13 cellular contexts compared by ENCODE assay signal in the genomic region with DNA sequence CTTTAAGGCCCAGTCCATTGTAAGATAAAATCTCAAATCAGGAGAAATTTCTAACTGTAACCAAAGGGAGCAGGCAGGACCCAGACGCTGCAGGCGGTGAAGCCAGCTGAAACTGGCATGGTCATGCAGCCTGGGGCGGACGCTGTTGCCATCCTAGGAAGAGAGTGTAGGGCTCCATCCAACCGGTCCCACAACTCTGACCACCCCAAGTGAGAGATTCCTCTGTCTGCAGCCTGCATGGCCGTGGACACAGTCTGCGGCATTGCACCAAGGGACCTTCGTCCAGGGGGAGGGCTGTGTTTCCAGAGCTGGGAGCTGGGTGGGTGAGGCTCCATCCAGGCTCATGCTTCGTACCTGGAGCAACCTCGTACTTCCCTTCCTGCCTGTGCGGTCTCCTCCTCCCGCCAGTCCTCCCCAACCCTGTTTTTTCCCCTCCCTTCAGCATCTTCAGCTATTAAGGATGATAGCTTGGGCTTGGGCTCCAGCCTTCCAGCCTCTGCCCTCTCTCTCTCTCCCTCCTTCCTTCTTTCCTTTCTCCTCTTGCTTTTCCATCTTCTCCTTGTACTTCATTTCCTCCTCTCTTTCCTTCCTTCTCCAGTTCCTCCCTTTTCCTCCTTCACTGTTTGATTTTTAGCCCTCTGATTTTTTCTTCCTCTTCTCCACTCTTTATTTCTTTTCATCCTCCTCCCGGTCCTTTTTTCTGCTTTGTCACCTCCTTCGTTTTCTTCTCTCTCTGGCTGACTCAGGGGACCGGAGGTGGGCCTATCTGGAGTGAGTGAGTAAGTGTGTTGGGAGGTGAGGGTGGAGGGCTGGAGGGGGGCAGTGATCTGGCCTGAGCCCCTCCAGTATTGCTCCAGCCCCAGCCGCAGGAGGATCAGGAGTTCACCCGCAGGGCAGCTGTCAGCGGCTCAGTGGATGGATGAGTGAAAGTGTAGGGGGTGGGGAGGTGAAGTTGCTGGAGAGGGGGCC. TPM values are rescaled to one million over a fixed set of nuclear protein-coding genes. Genes with fewer than 3 reads are reported as not detected.
DNase-seq lines count a peak whose midpoint lies in the region; ATAC-seq and TF ChIP-seq lines count a peak whose summit lies in the region.
"Had no signal": no experiment of that assay in that cellular context is flagged by ENCODE, and none has a peak within 500 bp of the region (broad histone marks: within the 10 kb centered on the region; RNA-seq: fewer than 3 reads in every experiment).

No MANE protein-coding gene starts in this region.

- no peaks in the 10 kb centered on the region for H3K36me3 Mint-ChIP-seq in activated CD4-positive, alpha-beta memory T cell treated with anti-CD3 and anti-CD28 coated beads for 36 hours
- no peaks in the 10 kb centered on the region for H3K36me3 Mint-ChIP-seq in activated CD4-positive, alpha-beta memory T cell treated with anti-CD3 and anti-CD28 coated beads, Interleukin-2, amount 10 ng/mL, durations not matched to agents 7 days and 5 days (ENCODE audit: low read depth)
- H3K36me3 Mint-ChIP-seq in endodermal cell (ENCODE audit: low read depth): peaks cover 6% of the 10 kb centered on the region
- H3K36me3 Mint-ChIP-seq in progenitor cell of endocrine pancreas (ENCODE audit: insufficient read depth): no peaks in the 10 kb centered on the region

- peaks cover 29% of the 10 kb centered on the region for H3K27me3 Mint-ChIP-seq in activated CD4-positive, alpha-beta memory T cell treated with anti-CD3 and anti-CD28 coated beads for 36 hours
- peaks cover 26% of the 10 kb centered on the region for H3K27me3 Mint-ChIP-seq in activated CD4-positive, alpha-beta memory T cell treated with anti-CD3 and anti-CD28 coated beads, Interleukin-2, amount 10 ng/mL, durations not matched to agents 7 days and 5 days
- H3K27me3 Mint-ChIP-seq in endodermal cell (ENCODE audit: insufficient read depth) (no peaks in the 10 kb centered on the region), progenitor cell of endocrine pancreas (peaks cover 1% of the 10 kb centered on the region)

- BruUV-seq in Panc1 (replicated peaks; lab: Mats Ljungman, UMichigan): no TSS peak

- TF ChIP-seq CTCF in Panc1 (IDR thresholded peaks at IDR 0.05) (no peak), endodermal cell (conservative IDR thresholded peaks at IDR 0.05) (no peak), progenitor cell of endocrine pancreas (IDR thresholded peaks at IDR 0.05; ENCODE audit: unreplicated experiment) (no peak)

- 42 to 56% methylated on average over 9 to 17 of the region's 18 CpGs for WGBS in endodermal cell (ENCODE audit: insufficient coverage in 1 of 2, insufficient read length in 1 of 2), 2 experiments

- intact Hi-C loops in activated CD4-positive, alpha-beta memory T cell treated with anti-CD3 and anti-CD28 coated beads for 36 hours (cut with micrococcal nuclease): loop anchor here (2.0 kb wide), 1 partner anchor 70 kb away; no protein-coding TSS in a partner anchor
- intact Hi-C loops in Panc1 (cut with micrococcal nuclease; ENCODE audit: unreplicated experiment) (no loop called here), sciatic nerve (cut with DNase I) (no loop called here)

- H3K4me1 ChIP-seq in Panc1 (ENCODE audit: control insufficient read depth, insufficient read depth, low read length) (peaks cover 52% of the 10 kb centered on the region), endodermal cell (ENCODE audit: control insufficient read depth, insufficient read depth, low read length) (peaks cover 55% of the 10 kb centered on the region)
- H3K4me1 ChIP-seq: heart right ventricle, vagina had no signal

- peak; percentile 57 for DNase-seq in activated CD4-positive, alpha-beta memory T cell treated with anti-CD3 and anti-CD28 coated beads for 36 hours
- no peak for DNase-seq in activated CD4-positive, alpha-beta memory T cell treated with anti-CD3 and anti-CD28 coated beads, Interleukin-2, amount 10 ng/mL, durations not matched to agents 7 days and 5 days
- no peak for DNase-seq in Panc1 (ENCODE audit: low read depth, low spot score)
- peak; percentile 76 for DNase-seq in endodermal cell
- no peak for DNase-seq in progenitor cell of endocrine pancreas (ENCODE audit: low spot score, unreplicated experiment)
- no peak for DNase-seq in EL
- no peak for DNase-seq in sciatic nerve (ENCODE audit: low spot score)
- DNase-seq in effector CD8-positive, alpha-beta T cell (lab: John Stamatoyannopoulos, UW): no peak
- DNase-seq: heart right ventricle, NCI-H2029 treated with DMSO at 0.1 percent for 48 hours, SHP77 had no signal

- H3K36me3 ChIP-seq in Panc1 (ENCODE audit: control insufficient read depth, insufficient read depth, low read length) (no peaks in the 10 kb centered on the region), endodermal cell (ENCODE audit: control insufficient read depth, insufficient read depth, low read length) (peaks cover 3% of the 10 kb centered on the region)
- H3K36me3 ChIP-seq: heart right ventricle, vagina had no signal

- CTCF ChIA-PET in activated CD4-positive, alpha-beta memory T cell treated with anti-CD3 and anti-CD28 coated beads for 36 hours (lab: Charles Lee): interaction anchor here (1.0 kb wide), 1 partner anchor 127 kb away, joined by 5 read pairs; no protein-coding TSS in a partner anchor
- CTCF ChIA-PET in activated CD4-positive, alpha-beta memory T cell treated with anti-CD3 and anti-CD28 coated beads, Interleukin-2, amount 10 ng/mL, durations not matched to agents 7 days and 5 days (lab: Charles Lee): no interaction called here
- CTCF ChIA-PET in Panc1 (lab: Charles Lee): no interaction called here

- H3K27ac ChIP-seq in Panc1 (ENCODE audit: low read length) (peak overlapping the region; percentile 93), endodermal cell (ENCODE audit: low read depth, low read length) (peak overlapping the region; percentile 49)
- H3K27ac ChIP-seq: heart right ventricle, vagina had no signal

- H3K9ac ChIP-seq in endodermal cell (ENCODE audit: extremely low read depth, low read length, poor library complexity, severe bottlenecking): no peak overlapping the region

- H3K4me1 Mint-ChIP-seq in activated CD4-positive, alpha-beta memory T cell treated with anti-CD3 and anti-CD28 coated beads for 36 hours (ENCODE audit: low read depth): peaks cover 23% of the 10 kb centered on the region
- H3K4me1 Mint-ChIP-seq in activated CD4-positive, alpha-beta memory T cell treated with anti-CD3 and anti-CD28 coated beads, Interleukin-2, amount 10 ng/mL, durations not matched to agents 7 days and 5 days: peaks cover 11% of the 10 kb centered on the region
- H3K4me1 Mint-ChIP-seq in endodermal cell (peaks cover 72% of the 10 kb centered on the region), progenitor cell of endocrine pancreas (ENCODE audit: low read depth) (peaks cover 47% of the 10 kb centered on the region)

- ATAC-seq in Panc1: peak; percentile 64
- no peak for ATAC-seq in sciatic nerve
- ATAC-seq: heart right ventricle had no signal

- peak overlapping the region; percentile 5 to 21; a peak in 2 of 4 replicates for H3K4me3 ChIP-seq in Panc1 (ENCODE audit: low read depth in 2 of 2, low read length in 2 of 2)
- H3K4me3 ChIP-seq in endodermal cell (ENCODE audit: low read length): peak overlapping the region; percentile 32
- H3K4me3 ChIP-seq: heart right ventricle, vagina had no signal

- H3K27me3 ChIP-seq in Panc1 (ENCODE audit: control insufficient read depth, insufficient read depth, low read length) (no peaks in the 10 kb centered on the region), endodermal cell (ENCODE audit: control insufficient read depth, insufficient read depth, low read length, poor library complexity, severe bottlenecking) (no peaks in the 10 kb centered on the region)
- H3K27me3 ChIP-seq: vagina had no signal

- peak overlapping the region; percentile 93 for H3K27ac Mint-ChIP-seq in activated CD4-positive, alpha-beta memory T cell treated with anti-CD3 and anti-CD28 coated beads for 36 hours
- no peak overlapping the region for H3K27ac Mint-ChIP-seq in activated CD4-positive, alpha-beta memory T cell treated with anti-CD3 and anti-CD28 coated beads, Interleukin-2, amount 10 ng/mL, durations not matched to agents 7 days and 5 days
- H3K27ac Mint-ChIP-seq in endodermal cell (peak overlapping the region; percentile 94), progenitor cell of endocrine pancreas (peak overlapping the region; percentile 55)

- in situ Hi-C loops in Panc1 (cut with HindIII; ENCODE audit: low pct_unique_long_range_greater_than_20kb, low sequenced_read_pairs): no loop called here

- POLR2A ChIA-PET in activated CD4-positive, alpha-beta memory T cell treated with anti-CD3 and anti-CD28 coated beads for 36 hours (lab: Charles Lee): interaction anchor here (0.7 to 1.8 kb wide), 4 partner anchors 13 to 29 kb away, joined by 3 to 9 read pairs (median 4); a partner anchor contains a TSS
- POLR2A ChIA-PET in activated CD4-positive, alpha-beta memory T cell treated with anti-CD3 and anti-CD28 coated beads, Interleukin-2, amount 10 ng/mL, durations not matched to agents 7 days and 5 days (lab: Charles Lee): no interaction called here
- POLR2A ChIA-PET in Panc1 (lab: Charles Lee): no interaction called here

- no peaks in the 10 kb centered on the region for H3K9me3 Mint-ChIP-seq in activated CD4-positive, alpha-beta memory T cell treated with anti-CD3 and anti-CD28 coated beads for 36 hours
- no peaks in the 10 kb centered on the region for H3K9me3 Mint-ChIP-seq in activated CD4-positive, alpha-beta memory T cell treated with anti-CD3 and anti-CD28 coated beads, Interleukin-2, amount 10 ng/mL, durations not matched to agents 7 days and 5 days
- no peaks in the 10 kb centered on the region for H3K9me3 Mint-ChIP-seq in endodermal cell
- H3K9me3 Mint-ChIP-seq in progenitor cell of endocrine pancreas (ENCODE audit: low read depth): no peaks in the 10 kb centered on the region

- H3K4me3 Mint-ChIP-seq in activated CD4-positive, alpha-beta memory T cell treated with anti-CD3 and anti-CD28 coated beads for 36 hours: peak overlapping the region; percentile 2
- H3K4me3 Mint-ChIP-seq in activated CD4-positive, alpha-beta memory T cell treated with anti-CD3 and anti-CD28 coated beads, Interleukin-2, amount 10 ng/mL, durations not matched to agents 7 days and 5 days: no peak overlapping the region
- H3K4me3 Mint-ChIP-seq in endodermal cell: peak overlapping the region; percentile 34
- peak overlapping the region; percentile 38 for H3K4me3 Mint-ChIP-seq in progenitor cell of endocrine pancreas (ENCODE audit: low read depth)

- no peaks in the 10 kb centered on the region for H3K9me3 ChIP-seq in Panc1 (ENCODE audit: control insufficient read depth, insufficient read depth, low read depth, low read length)
- H3K9me3 ChIP-seq in endodermal cell (ENCODE audit: control insufficient read depth, low read length): no peaks in the 10 kb centered on the region
- H3K9me3 ChIP-seq: heart right ventricle, vagina had no signal

RNA-seq across cellular contexts. Expression of a gene that starts 17.0 kb away (rescaled TPM):
- total RNA-seq in activated CD4-positive, alpha-beta memory T cell treated with anti-CD3 and anti-CD28 coated beads for 36 hours: under 1 TPM in 1 of 2 experiments, not detected in 1; 0.17 TPM
- under 1 TPM; 0.18 TPM for total RNA-seq in activated CD4-positive, alpha-beta memory T cell treated with anti-CD3 and anti-CD28 coated beads, Interleukin-2, amount 10 ng/mL, durations not matched to agents 7 days and 5 days
- total RNA-seq in Panc1 (2021; ENCODE audit: unreplicated experiment) (8.6 TPM), endodermal cell (100 to 1,000 TPM in 1 of 2 donors, 10 to 100 TPM in 1; 85.9 to 259 TPM), progenitor cell of endocrine pancreas (1.8 and 2.0 TPM in 2 replicates), sciatic nerve (not detected)
- polyA plus RNA-seq in Panc1 (2012; ENCODE audit: insufficient read length): 4.4 TPM
- 9.7 TPM for polyA plus RNA-seq in endodermal cell (2013, experiment 1 of 2)
- 17.6 TPM for polyA plus RNA-seq in endodermal cell (2013, experiment 2 of 2)
- total RNA-seq: vagina had no signal
- polyA plus RNA-seq: AG04450, heart right ventricle had no signal

RNA-seq across cellular contexts. Expression of a gene that starts 28.4 kb away (rescaled TPM):
- 10 to 100 TPM; 85.6 to 89.1 TPM for total RNA-seq in activated CD4-positive, alpha-beta memory T cell treated with anti-CD3 and anti-CD28 coated beads for 36 hours
- total RNA-seq in activated CD4-positive, alpha-beta memory T cell treated with anti-CD3 and anti-CD28 coated beads, Interleukin-2, amount 10 ng/mL, durations not matched to agents 7 days and 5 days: 10 to 100 TPM; 76.7 to 78.8 TPM
- total RNA-seq in Panc1 (2021; ENCODE audit: unreplicated experiment): 58.1 TPM
- 63.6 TPM for polyA plus RNA-seq in Panc1 (2012; ENCODE audit: insufficient read length)
- total RNA-seq in endodermal cell: 10 to 100 TPM; 90.7 TPM
- 37.6 TPM for polyA plus RNA-seq in endodermal cell (2013, experiment 1 of 2)
- 34.2 TPM for polyA plus RNA-seq in endodermal cell (2013, experiment 2 of 2)
- 50.9 and 53.5 TPM in 2 replicates for total RNA-seq in progenitor cell of endocrine pancreas
- 41.5 TPM for total RNA-seq in sciatic nerve

Comparison
In these comparisons a context has a peak if more than half of its experiments do, and no peak if none do; other contexts are left out.
1. DNase-seq: peak in activated CD4-positive, alpha-beta memory T cell treated with anti-CD3 and anti-CD28 coated beads for 36 hours (single experiment) and endodermal cell (single experiment); none in activated CD4-positive, alpha-beta memory T cell treated with anti-CD3 and anti-CD28 coated beads, Interleukin-2, amount 10 ng/mL, durations not matched to agents 7 days and 5 days (single experiment), Panc1 (single experiment), progenitor cell of endocrine pancreas (single experiment), EL (single experiment), sciatic nerve (single experiment) and effector CD8-positive, alpha-beta T cell (single experiment).